Comparison of ENCODE assay signal across 26 cellular contexts in genomic region chr15:80188293-80188692, GRCh38. TPM values are rescaled to one million over a fixed set of nuclear protein-coding genes. Genes with fewer than 3 reads are reported as not detected.
DNase-seq lines count a peak whose midpoint lies in the region; ATAC-seq, FAIRE-seq and TF ChIP-seq lines count a peak whose summit lies in the region.
"Had no signal": no experiment of that assay in that cellular context is flagged by ENCODE, and none has a peak within 500 bp of the region (broad histone marks: within the 10 kb centered on the region; RNA-seq: fewer than 3 reads in every experiment).

No MANE protein-coding gene starts in this region.

- H3K4me1 Mint-ChIP-seq in nephron: peaks cover 43% of the 10 kb centered on the region
- H3K4me1 Mint-ChIP-seq: CD8-positive, alpha-beta memory T cell; IgD-negative memory B cell had no signal

- H3K27me3 Mint-ChIP-seq in nephron (ENCODE audit: low read depth): no peaks in the 10 kb centered on the region
- H3K27me3 Mint-ChIP-seq: CD8-positive, alpha-beta memory T cell; IgD-negative memory B cell had no signal

- FAIRE-seq in bronchial epithelial cell (lab: Jason Lieb, UNC): no peak

- no peak for TF ChIP-seq CTCF in bronchial epithelial cell (IDR thresholded peaks at IDR 0.05; ENCODE audit: insufficient read depth, low read length, severe bottlenecking)
- no peak for TF ChIP-seq CTCF in nephron (IDR thresholded peaks at IDR 0.05; ENCODE audit: unreplicated experiment in 3 of 3)

- H3K9ac ChIP-seq in HUES48 (ENCODE audit: low read depth, low read length): no peak overlapping the region

- peak overlapping the region in 2 of 3 experiments; percentile 48 to 61 for H3K27ac Mint-ChIP-seq in nephron

- peaks cover 5% of the 10 kb centered on the region; the same call in 1 of the 2 replicates for H3K4me1 ChIP-seq in HUES48 (ENCODE audit: control insufficient read depth, insufficient read depth, low read length)
- H3K4me1 ChIP-seq: esophagus squamous epithelium, spleen, upper lobe of left lung had no signal

- H3K27me3 ChIP-seq in HUES48 (ENCODE audit: control insufficient read depth, insufficient read depth, low read length) (no peaks in the 10 kb centered on the region), bronchial epithelial cell (ENCODE audit: control insufficient read depth, insufficient read depth, low read length) (no peaks in the 10 kb centered on the region)
- H3K27me3 ChIP-seq: ascending aorta, esophagus squamous epithelium, neutrophil, spleen, stomach, upper lobe of left lung had no signal

- no peak overlapping the region for H3K4me3 Mint-ChIP-seq in nephron
- H3K4me3 Mint-ChIP-seq: activated T-cell treated with anti-CD3 and anti-CD28 coated beads, Interleukin-2, amount 50 U/mL, for 4 hours; CD8-positive, alpha-beta memory T cell had no signal

- peak; percentile 70 to 94 for DNase-seq in NCI-H524 (lab: John Stamatoyannopoulos, UW)
- peak; percentile 30 for DNase-seq in bronchial epithelial cell (ENCODE audit: low read depth)
- no peak for DNase-seq in anterior cingulate cortex (lab: John Stamatoyannopoulos, UW)
- no peak for DNase-seq in activated T-cell treated with anti-CD3 and anti-CD28 coated beads, Interleukin-2, amount 50 U/mL, for 48 hours
- DNase-seq: activated CD8-positive, alpha-beta memory T cell treated with anti-CD3 and anti-CD28 coated beads for 24 hours; activated naive CD4-positive, alpha-beta T cell treated with anti-CD3 and anti-CD28 coated beads, Interleukin-2, amount 50 U/mL, for 16 hours; activated T-cell treated with anti-CD3 and anti-CD28 coated beads, Interleukin-2, amount 50 U/mL, for 4 hours; CD8-positive, alpha-beta memory T cell; cerebellar nuclear complex; DND-41; esophagus squamous epithelium; NCI-H2029 treated with DMSO at 0.1 percent for 48 hours; NCI-H510A; spleen; stimulated activated CD4-positive, alpha-beta T cell treated with anti-CD3 and anti-CD28 coated beads, Interleukin-4, amount 100 ng/mL, for 4 hours; stomach; SW 1271; upper lobe of left lung had no signal

- H3K4me3 ChIP-seq in HUES48 (ENCODE audit: low read depth, low read length): no peak overlapping the region
- H3K4me3 ChIP-seq in bronchial epithelial cell (ENCODE audit: low read depth, low read length): no peak overlapping the region
- H3K4me3 ChIP-seq: ascending aorta, esophagus squamous epithelium, spleen, stomach, upper lobe of left lung had no signal

- no peaks in the 10 kb centered on the region for H3K9me3 ChIP-seq in HUES48 (ENCODE audit: control insufficient read depth, insufficient read depth, low read length)
- H3K9me3 ChIP-seq: ascending aorta, esophagus squamous epithelium, neutrophil, stomach, upper lobe of left lung had no signal

- no peak for ATAC-seq in GM21737 (IDR thresholded peaks at IDR 0.05; ENCODE audit: unreplicated experiment)
- ATAC-seq: activated T-cell treated with anti-CD3 and anti-CD28 coated beads, Interleukin-2, amount 50 U/mL, for 4 hours; left lobe of liver; Right ventricle myocardium inferior had no signal

- H3K9me3 Mint-ChIP-seq in nephron: no peaks in the 10 kb centered on the region
- H3K9me3 Mint-ChIP-seq: activated T-cell treated with anti-CD3 and anti-CD28 coated beads, Interleukin-2, amount 50 U/mL, for 4 hours; CD8-positive, alpha-beta memory T cell had no signal

- H3K36me3 Mint-ChIP-seq in nephron (ENCODE audit: low read depth): peaks cover 49% of the 10 kb centered on the region

- H3K36me3 ChIP-seq in HUES48 (ENCODE audit: control insufficient read depth, insufficient read depth, low read length): peaks cover 8% of the 10 kb centered on the region
- peaks cover 7% of the 10 kb centered on the region for H3K36me3 ChIP-seq in bronchial epithelial cell (ENCODE audit: control insufficient read depth, insufficient read depth, low read length)

- peak overlapping the region; percentile 74 for H3K27ac ChIP-seq in HUES48 (ENCODE audit: low read depth, low read length)
- H3K27ac ChIP-seq: ascending aorta, esophagus squamous epithelium, neutrophil, spleen, stomach, upper lobe of left lung had no signal

RNA-seq across cellular contexts. Expression of gene FAH, which starts 35.5 kb away (rescaled TPM):
- 21.6 and 23.4 TPM in 2 replicates for total RNA-seq in bronchial epithelial cell

Comparison
In these comparisons a context has a peak if more than half of its experiments do, and no peak if none do; other contexts are left out.
1. DNase-seq: peak in NCI-H524 (2 of 2) and bronchial epithelial cell (single experiment); none in anterior cingulate cortex (0 of 58) and activated T-cell treated with anti-CD3 and anti-CD28 coated beads, Interleukin-2, amount 50 U/mL, for 48 hours (0 of 2).